28 cellular contexts compared by ENCODE assay signal in genomic region chr5:115428676-115429075, GRCh38.
"Had no signal": no experiment of that assay in that cellular context is flagged by ENCODE, and none has a peak within 500 bp of the region (broad histone marks: within the 10 kb centered on the region; RNA-seq: fewer than 3 reads in every experiment).

No MANE protein-coding gene starts in this region.

- H3K36me3 ChIP-seq: breast epithelium, neutrophil, upper lobe of left lung, vagina, WERI-Rb-1 had no signal

- H3K4me1 ChIP-seq: breast epithelium had no signal

- H3K9me3 ChIP-seq: breast epithelium, mucosa of descending colon, neutrophil, upper lobe of left lung, vagina had no signal

- H3K27ac ChIP-seq: breast epithelium, dorsolateral prefrontal cortex, hepatocyte, neutrophil, upper lobe of left lung, vagina, WERI-Rb-1 had no signal

- DNase-seq: activated CD4-positive, alpha-beta memory T cell treated with anti-CD3 and anti-CD28 coated beads for 36 hours; activated CD4-positive, alpha-beta T cell treated with anti-CD3 and anti-CD28 coated beads for 48 hours; activated CD8-positive, alpha-beta memory T cell treated with anti-CD3 and anti-CD28 coated beads, Interleukin-2, amount 50 U/mL, for 4 hours; activated naive CD8-positive, alpha-beta T cell treated with anti-CD3 and anti-CD28 coated beads, Interleukin-2, amount 50 U/mL, for 24 hours; activated T-cell treated with anti-CD3 and anti-CD28 coated beads, Interleukin-2, amount 50 U/mL, for 24 hours; central memory CD4-positive, alpha-beta T cell; effector memory CD4-positive, alpha-beta T cell; glutamatergic neuron; islet precursor cell; left ventricle myocardium superior; mucosa of descending colon; retina; small intestine; stimulated activated CD4-positive, alpha-beta T cell treated with anti-CD3 and anti-CD28 coated beads, Interleukin-4, amount 100 ng/mL, for 24 hours; stimulated activated naive CD8-positive, alpha-beta T cell treated with anti-CD3 and anti-CD28 coated beads, Interleukin-15, amount 100 ng/mL, for 72 hours; T-helper 1 cell; upper lobe of left lung; WERI-Rb-1 had no signal

- H3K4me3 ChIP-seq: breast epithelium, coronary artery, dorsolateral prefrontal cortex, hepatocyte, mucosa of descending colon, upper lobe of left lung, vagina had no signal

- ATAC-seq: activated CD4-positive, CD25-positive, alpha-beta regulatory T cell treated with anti-CD3 and anti-CD28 coated beads, Interleukin-2, amount 50 U/mL, for 24 hours; activated naive CD8-positive, alpha-beta T cell treated with anti-CD3 and anti-CD28 coated beads, Interleukin-2, amount 50 U/mL, for 24 hours; left ventricle myocardium superior; natural killer cell treated with Interleukin-12 subunit alpha and Interleukin-12 subunit beta and Interleukin-15 and Interleukin-18, amount 100 ng/mL, for 72 hours; sciatic nerve; stimulated activated effector memory CD8-positive, alpha-beta T cell treated with anti-CD3 and anti-CD28 coated beads, Interleukin-12 subunit alpha, Interleukin-12 subunit beta, amount 100 ng/mL, for 72 hours; stimulated activated naive CD8-positive, alpha-beta T cell treated with anti-CD3 and anti-CD28 coated beads, Interleukin-15, amount 100 ng/mL, for 72 hours had no signal

- H3K27me3 ChIP-seq: breast epithelium, dorsolateral prefrontal cortex, hepatocyte, upper lobe of left lung, vagina had no signal
